In genomic region chr6:37177083-37177949, GRCh38 we compare ENCODE assay signal across 11 cellular contexts. TPM values are rescaled to one million over a fixed set of nuclear protein-coding genes. Genes with fewer than 3 reads are reported as not detected.
DNase-seq lines count a peak whose midpoint lies in the region; ATAC-seq and TF ChIP-seq lines count a peak whose summit lies in the region.
"Had no signal": no experiment of that assay in that cellular context is flagged by ENCODE, and none has a peak within 500 bp of the region (broad histone marks: within the 10 kb centered on the region; RNA-seq: fewer than 3 reads in every experiment).

No MANE protein-coding gene starts in this region.

- in situ Hi-C loops in SK-MEL-5 (cut with HindIII; ENCODE audit: low pct_unique_long_range_greater_than_20kb, low sequenced_read_pairs): no loop called here

- no peak overlapping the region for H3K4me3 ChIP-seq in cardiac muscle cell
- no peak overlapping the region for H3K4me3 ChIP-seq in left ventricle myocardium inferior
- H3K4me3 ChIP-seq: Peyer's patch had no signal

- H3K27me3 ChIP-seq in cardiac muscle cell (no peaks in the 10 kb centered on the region), left ventricle myocardium inferior (ENCODE audit: low read depth) (no peaks in the 10 kb centered on the region)
- H3K27me3 ChIP-seq: Peyer's patch had no signal

- DNase-seq in cardiac muscle cell (ENCODE audit: low read depth in 1 of 2, low spot score in 1 of 2) (peak in 1 of 2 donors; percentile 41), left ventricle myocardium inferior (no peak), SK-MEL-5 (ENCODE audit: low read depth, low spot score) (peak; percentile 47), erythroblast (lab: John Stamatoyannopoulos, UW) (peak; percentile 75 to 80), NCI-H128 (lab: John Stamatoyannopoulos, UW; ENCODE audit: unreplicated experiment) (no peak)
- DNase-seq: mammary epithelial cell, NCI-H1436 treated with DMSO at 0.1 percent for 48 hours had no signal

- H3K27ac ChIP-seq in cardiac muscle cell (no peak overlapping the region), left ventricle myocardium inferior (replicated peaks) (no peak overlapping the region)

- H3K36me3 ChIP-seq in cardiac muscle cell (peaks cover 21% of the 10 kb centered on the region), left ventricle myocardium inferior (peaks cover 36% of the 10 kb centered on the region)

- intact Hi-C loops in left ventricle myocardium inferior (cut with micrococcal nuclease): no loop called here

- TF ChIP-seq POLR2A in erythroblast (IDR thresholded peaks at IDR 0.05; ENCODE audit: low read length): peak; percentile 49

- TF ChIP-seq CTCF in cardiac muscle cell (IDR thresholded peaks at IDR 0.05; ENCODE audit: low read depth, low read length) (peak; percentile 6), left ventricle myocardium inferior (IDR thresholded peaks at IDR 0.05; ENCODE audit: borderline replicate concordance) (no peak)

- no peak for ATAC-seq in HG03521 (IDR thresholded peaks at IDR 0.05; ENCODE audit: unreplicated experiment)
- no peak for ATAC-seq in GM21529 (IDR thresholded peaks at IDR 0.05; ENCODE audit: unreplicated experiment)
- no peak for ATAC-seq in GM21825 (IDR thresholded peaks at IDR 0.05; ENCODE audit: unreplicated experiment)

- H3K4me1 ChIP-seq in cardiac muscle cell (ENCODE audit: low read depth) (peaks cover 3% of the 10 kb centered on the region), left ventricle myocardium inferior (peaks cover 22% of the 10 kb centered on the region)

- H3K9me3 ChIP-seq in cardiac muscle cell (ENCODE audit: low read depth) (no peaks in the 10 kb centered on the region), left ventricle myocardium inferior (replicated peaks) (no peaks in the 10 kb centered on the region)
- H3K9me3 ChIP-seq: Peyer's patch had no signal

RNA-seq across cellular contexts. Expression of gene PIM1, which starts 7.4 kb away (rescaled TPM):
- total RNA-seq in cardiac muscle cell: 15.8 and 21.5 TPM in 2 replicates
- polyA plus RNA-seq in cardiac muscle cell: 14.7 and 20.0 TPM in 2 replicates
- total RNA-seq in left ventricle myocardium inferior: 28.9 TPM
- total RNA-seq in SK-MEL-5 (2014; rRNA removed; shearing (Covaris generic)): 0.85 and 1.1 TPM in 2 replicates
- polyA plus RNA-seq in SK-MEL-5 (2015; cell fraction: cytosol; rRNA removed): 1.5 and 1.8 TPM in 2 replicates
- polyA plus RNA-seq in SK-MEL-5 (2015; cell fraction: nucleus; rRNA removed): 2.9 and 4.2 TPM in 2 replicates

Comparison
In these comparisons a context has a peak if more than half of its experiments do, and no peak if none do; other contexts are left out.
1. DNase-seq: peak in SK-MEL-5 (single experiment) and erythroblast (2 of 2); none in left ventricle myocardium inferior (single experiment) and NCI-H128 (single experiment).